Comparison of ENCODE assay signal across 16 cellular contexts in the genomic region with DNA sequence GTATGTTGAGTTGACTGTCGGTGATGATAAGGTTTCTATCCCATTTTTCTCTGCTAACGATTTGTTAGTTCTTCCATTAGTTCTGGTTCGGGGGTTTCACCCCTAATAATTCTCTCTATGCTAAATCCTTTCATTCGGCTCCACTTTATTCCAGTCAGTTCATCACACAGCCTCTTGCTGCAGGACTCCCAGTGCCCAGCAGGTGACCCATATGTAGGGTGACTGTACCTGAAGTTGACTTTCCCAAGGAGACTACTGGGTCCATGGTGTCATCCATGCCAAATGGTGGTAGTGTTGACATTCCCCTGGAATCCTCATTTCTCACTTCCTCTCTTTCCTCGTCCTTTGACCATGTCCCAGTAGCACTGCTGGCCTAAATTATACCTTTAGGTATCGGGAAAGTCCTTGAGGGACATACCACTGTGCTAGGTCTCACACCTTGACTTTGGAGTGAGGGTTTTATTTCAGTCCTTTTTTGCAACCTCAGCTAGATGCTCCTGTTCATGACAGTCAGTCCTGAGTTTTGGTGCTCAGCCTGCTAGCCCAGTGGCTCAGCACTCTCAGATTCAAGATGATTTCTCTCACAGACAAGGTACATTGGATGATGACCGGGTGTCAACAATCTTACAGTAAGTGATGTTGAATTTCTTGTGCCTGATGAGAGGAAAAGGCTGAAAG.
DNase-seq lines count a peak whose midpoint lies in the region; ATAC-seq and TF ChIP-seq lines count a peak whose summit lies in the region.
"Had no signal": no experiment of that assay in that cellular context is flagged by ENCODE, and none has a peak within 500 bp of the region (broad histone marks: within the 10 kb centered on the region; RNA-seq: fewer than 3 reads in every experiment).

No MANE protein-coding gene starts in this region.

- no peak for TF ChIP-seq CTCF in OCI-LY3 (IDR thresholded peaks at IDR 0.05; ENCODE audit: low read depth, low read length)
- no peak for TF ChIP-seq CTCF in mucosa of descending colon (IDR thresholded peaks at IDR 0.05)

- H2BK120ac ChIP-seq in mesendoderm (ENCODE audit: low read depth, low read length): no peak overlapping the region

- no peaks in the 10 kb centered on the region for H3K36me3 ChIP-seq in OCI-LY3 (replicated peaks; ENCODE audit: low read depth, low read length)
- no peaks in the 10 kb centered on the region for H3K36me3 ChIP-seq in mesendoderm (ENCODE audit: control insufficient read depth, insufficient read depth, low read length)
- H3K36me3 ChIP-seq in mucosa of descending colon (ENCODE audit: low read depth): no peaks in the 10 kb centered on the region
- H3K36me3 ChIP-seq: esophagus muscularis mucosa, neutrophil, suprapubic skin had no signal

- no CpG with 5 or more reads among the region's 7 CpGs for WGBS in mesendoderm (ENCODE audit: extremely low coverage, insufficient coverage, low lambda C conversion rate)

- DNase-seq in mesendoderm (peak; percentile 34), NCI-H1417 treated with DMSO at 0.1 percent for 48 hours (lab: John Stamatoyannopoulos, UW) (no peak), mucosa of descending colon (no peak), EL (no peak)
- DNase-seq: activated CD4-positive, CD25-positive, alpha-beta regulatory T cell; CD8-positive, alpha-beta T cell; GF-D8; left ventricle myocardium superior; NCI-H187 treated with DMSO at 0.1 percent for 48 hours had no signal

- peaks cover 19% of the 10 kb centered on the region for H3K4me1 ChIP-seq in OCI-LY3 (ENCODE audit: low read length)
- peaks cover 10% of the 10 kb centered on the region for H3K4me1 ChIP-seq in mesendoderm (ENCODE audit: control insufficient read depth, low read depth, low read length)
- no peaks in the 10 kb centered on the region for H3K4me1 ChIP-seq in mucosa of descending colon (ENCODE audit: low read depth)
- H3K4me1 ChIP-seq: suprapubic skin had no signal

- H2AK5ac ChIP-seq in mesendoderm (ENCODE audit: low read length): peak overlapping the region; percentile 24

- H3K79me1 ChIP-seq in mesendoderm (ENCODE audit: low read length): no peaks in the 10 kb centered on the region

- H3K18ac ChIP-seq in mesendoderm (ENCODE audit: low read length): no peak overlapping the region

- no peak overlapping the region for H3K4ac ChIP-seq in mesendoderm (ENCODE audit: low read depth, low read length)

- no peak overlapping the region for H3K9ac ChIP-seq in OCI-LY3 (ENCODE audit: low read length)
- H3K9ac ChIP-seq in mesendoderm (ENCODE audit: low read length): no peak overlapping the region

- H3K4me3 ChIP-seq in OCI-LY3 (ENCODE audit: low read length) (peak overlapping the region; percentile 18; the same call in 1 of the 2 replicates), mesendoderm (ENCODE audit: low read length) (no peak overlapping the region), mucosa of descending colon (no peak overlapping the region)
- H3K4me3 ChIP-seq: esophagus muscularis mucosa, skin epidermis, suprapubic skin had no signal

- no peak overlapping the region for H4K5ac ChIP-seq in mesendoderm (ENCODE audit: low read length)

- peak overlapping the region; percentile 52 for H3K56ac ChIP-seq in mesendoderm (ENCODE audit: low read length)

- H3K27me3 ChIP-seq in OCI-LY3 (ENCODE audit: low read depth, low read length) (no peaks in the 10 kb centered on the region), mesendoderm (ENCODE audit: insufficient read depth, low read length, poor library complexity) (no peaks in the 10 kb centered on the region)
- H3K27me3 ChIP-seq: esophagus muscularis mucosa, suprapubic skin had no signal

- H4K8ac ChIP-seq in mesendoderm (ENCODE audit: low read depth, low read length): no peak overlapping the region

- no peak overlapping the region for H2BK5ac ChIP-seq in mesendoderm (ENCODE audit: low read length)

- H4K20me1 ChIP-seq in OCI-LY3 (ENCODE audit: insufficient read depth, low read length): no peaks in the 10 kb centered on the region

- intact Hi-C loops in mucosa of descending colon (cut with DNase I, micrococcal nuclease): loop anchor here in 1 of 2 donors (5.0 kb wide), 1 partner anchor 223 kb away; no protein-coding TSS in a partner anchor

- no peaks in the 10 kb centered on the region for H3K79me2 ChIP-seq in OCI-LY3 (ENCODE audit: low read length)
- H3K79me2 ChIP-seq in mesendoderm (ENCODE audit: control insufficient read depth, insufficient read depth, low read length): no peaks in the 10 kb centered on the region

- H3K27ac ChIP-seq in OCI-LY3 (ENCODE audit: low read length): no peak overlapping the region
- H3K27ac ChIP-seq in mesendoderm (ENCODE audit: low read depth, low read length): no peak overlapping the region
- H3K27ac ChIP-seq: esophagus muscularis mucosa, neutrophil, skin epidermis, suprapubic skin had no signal

- no peak overlapping the region for H2BK15ac ChIP-seq in mesendoderm (replicated peaks; ENCODE audit: low read depth)

- no peaks in the 10 kb centered on the region for H3K9me3 ChIP-seq in OCI-LY3 (ENCODE audit: insufficient read depth, low read length)
- H3K9me3 ChIP-seq in mucosa of descending colon: no peaks in the 10 kb centered on the region
- H3K9me3 ChIP-seq: esophagus muscularis mucosa, neutrophil, suprapubic skin had no signal

- peak overlapping the region; percentile 58 for H3K4me2 ChIP-seq in OCI-LY3 (ENCODE audit: low read length)
- H3K4me2 ChIP-seq in mesendoderm (ENCODE audit: low read length): no peak overlapping the region

- ATAC-seq in GM18907 (IDR thresholded peaks at IDR 0.05; ENCODE audit: unreplicated experiment) (peak; percentile 17), HG02759 (IDR thresholded peaks at IDR 0.05; ENCODE audit: unreplicated experiment) (peak; percentile 10), mucosa of descending colon (no peak)
- ATAC-seq: CD8-positive, alpha-beta T cell had no signal

- H3K23ac ChIP-seq in mesendoderm (ENCODE audit: low read length): no peak overlapping the region

- peak overlapping the region; percentile 67; the same call in 1 of the 2 replicates for H2AFZ ChIP-seq in OCI-LY3 (ENCODE audit: low read depth, low read length)
